Comparison of ENCODE assay signal across 20 cellular contexts in the genomic region with DNA sequence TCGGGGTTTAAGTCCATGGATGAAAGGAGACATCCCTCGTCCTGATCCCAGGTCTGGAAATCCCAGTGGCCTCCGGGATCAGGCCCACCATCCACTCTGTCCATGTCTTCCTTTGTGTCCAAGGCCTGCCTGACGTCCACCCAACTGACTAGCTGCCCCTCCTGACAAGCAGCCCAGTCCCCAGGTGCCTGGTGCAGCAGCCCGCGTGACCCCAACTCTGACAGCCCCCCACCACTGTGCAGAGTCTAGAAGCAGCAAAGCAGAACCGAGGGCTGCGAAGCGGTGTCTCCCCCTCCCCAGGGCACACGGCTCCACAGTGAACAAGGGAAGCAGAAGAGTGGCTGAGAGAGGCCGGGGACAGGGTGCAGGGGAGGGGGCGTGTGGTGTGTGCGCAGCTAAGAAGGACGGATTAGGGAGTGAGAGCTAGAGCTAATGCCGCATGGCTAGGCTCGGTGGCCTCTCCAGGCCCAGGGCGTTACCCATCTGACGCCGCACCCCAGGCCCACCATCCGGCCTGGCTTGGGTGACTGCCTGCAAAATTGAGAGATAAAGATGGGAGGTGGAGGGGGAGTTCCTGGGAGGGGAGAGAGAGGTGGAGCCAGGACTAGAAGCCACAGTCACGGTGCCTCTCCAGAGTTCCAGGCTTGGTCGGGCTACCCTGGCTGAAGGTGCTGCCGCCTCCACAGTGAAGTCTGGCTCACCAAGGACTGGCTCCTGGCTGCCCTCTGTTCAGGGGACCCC. TPM values are rescaled to one million over a fixed set of nuclear protein-coding genes. Genes with fewer than 3 reads are reported as not detected.
"Had no signal": no experiment of that assay in that cellular context is flagged by ENCODE, and none has a peak within 500 bp of the region (broad histone marks: within the 10 kb centered on the region; RNA-seq: fewer than 3 reads in every experiment).

No MANE protein-coding gene starts in this region.

- DNase-seq: activated CD4-positive, alpha-beta T cell treated with anti-CD3 and anti-CD28 coated beads for 4 hours; activated CD8-positive, alpha-beta memory T cell treated with anti-CD3 and anti-CD28 coated beads, Interleukin-2, amount 50 U/mL, for 4 hours; activated CD8-positive, alpha-beta T cell treated with anti-CD3 and anti-CD28 coated beads for 36 hours; activated naive CD4-positive, alpha-beta T cell treated with anti-CD3 and anti-CD28 coated beads for 36 hours; adrenal gland; central memory CD4-positive, alpha-beta T cell; cortex of kidney; effector memory CD4-positive, alpha-beta T cell; hippocampal formation; naive thymus-derived CD4-positive, alpha-beta T cell; stimulated activated CD4-positive, alpha-beta T cell treated with anti-CD3 and anti-CD28 coated beads, Interleukin-4, amount 100 ng/mL, for 24 hours; stomach; T-helper 2 cell had no signal

- H3K9me3 ChIP-seq: adrenal gland, stomach, thoracic aorta had no signal

- H3K4me1 ChIP-seq: adrenal gland, stomach had no signal

- H3K27ac ChIP-seq: adrenal gland, epithelial cell of prostate, stomach, thoracic aorta, VCaP had no signal

- H3K4me3 ChIP-seq: adrenal gland, lung, stomach, thoracic aorta had no signal

- H3K4me3 Mint-ChIP-seq: activated CD8-positive, alpha-beta T cell treated with anti-CD3 and anti-CD28 coated beads for 36 hours; activated naive CD4-positive, alpha-beta T cell treated with anti-CD3 and anti-CD28 coated beads for 36 hours; activated T-helper 1 cell treated with anti-CD3 and anti-CD28 coated beads, Interleukin-12 subunit alpha, Interleukin-12 subunit beta, Interleukin-2, Interleukin-4 antibody, amounts not matched to agents 30 ng/mL and 10 ng/mL and 1 ng/mL, durations not matched to agents 14 hours and 24 hours and 36 hours; naive thymus-derived CD4-positive, alpha-beta T cell had no signal

- H3K27me3 ChIP-seq: adrenal gland, stomach had no signal

- H3K27me3 Mint-ChIP-seq: activated CD8-positive, alpha-beta T cell treated with anti-CD3 and anti-CD28 coated beads for 36 hours; naive thymus-derived CD4-positive, alpha-beta T cell had no signal

- H3K9me3 Mint-ChIP-seq: activated CD8-positive, alpha-beta T cell treated with anti-CD3 and anti-CD28 coated beads for 36 hours; activated naive CD4-positive, alpha-beta T cell treated with anti-CD3 and anti-CD28 coated beads for 36 hours; activated T-helper 1 cell treated with anti-CD3 and anti-CD28 coated beads, Interleukin-12 subunit alpha, Interleukin-12 subunit beta, Interleukin-2, Interleukin-4 antibody, amounts not matched to agents 30 ng/mL and 10 ng/mL and 1 ng/mL, durations not matched to agents 14 hours and 24 hours and 36 hours; naive thymus-derived CD4-positive, alpha-beta T cell had no signal

- ATAC-seq: activated CD8-positive, alpha-beta T cell treated with anti-CD3 and anti-CD28 coated beads for 36 hours; naive thymus-derived CD4-positive, alpha-beta T cell had no signal

- H3K36me3 ChIP-seq: adrenal gland had no signal

- H3K27ac Mint-ChIP-seq: activated CD8-positive, alpha-beta T cell treated with anti-CD3 and anti-CD28 coated beads for 36 hours; activated naive CD4-positive, alpha-beta T cell treated with anti-CD3 and anti-CD28 coated beads for 36 hours; activated T-helper 1 cell treated with anti-CD3 and anti-CD28 coated beads, Interleukin-12 subunit alpha, Interleukin-12 subunit beta, Interleukin-2, Interleukin-4 antibody, amounts not matched to agents 30 ng/mL and 10 ng/mL and 1 ng/mL, durations not matched to agents 14 hours and 24 hours and 36 hours had no signal

RNA-seq across cellular contexts. Expression of gene BAIAP2L2, which starts 16.6 kb away (rescaled TPM):
- total RNA-seq: urinary bladder had no signal
- polyA plus RNA-seq: naive thymus-derived CD4-positive, alpha-beta T cell had no signal

RNA-seq across cellular contexts. Expression of gene SLC16A8, which starts 43.1 kb away (rescaled TPM):
- total RNA-seq: activated CD8-positive, alpha-beta T cell treated with anti-CD3 and anti-CD28 coated beads for 36 hours; activated naive CD4-positive, alpha-beta T cell treated with anti-CD3 and anti-CD28 coated beads for 36 hours; naive thymus-derived CD4-positive, alpha-beta T cell; osteocyte; stomach had no signal
- polyA plus RNA-seq: naive thymus-derived CD4-positive, alpha-beta T cell had no signal
